ENCODE assay signal across 9 cellular contexts in the genomic region with DNA sequence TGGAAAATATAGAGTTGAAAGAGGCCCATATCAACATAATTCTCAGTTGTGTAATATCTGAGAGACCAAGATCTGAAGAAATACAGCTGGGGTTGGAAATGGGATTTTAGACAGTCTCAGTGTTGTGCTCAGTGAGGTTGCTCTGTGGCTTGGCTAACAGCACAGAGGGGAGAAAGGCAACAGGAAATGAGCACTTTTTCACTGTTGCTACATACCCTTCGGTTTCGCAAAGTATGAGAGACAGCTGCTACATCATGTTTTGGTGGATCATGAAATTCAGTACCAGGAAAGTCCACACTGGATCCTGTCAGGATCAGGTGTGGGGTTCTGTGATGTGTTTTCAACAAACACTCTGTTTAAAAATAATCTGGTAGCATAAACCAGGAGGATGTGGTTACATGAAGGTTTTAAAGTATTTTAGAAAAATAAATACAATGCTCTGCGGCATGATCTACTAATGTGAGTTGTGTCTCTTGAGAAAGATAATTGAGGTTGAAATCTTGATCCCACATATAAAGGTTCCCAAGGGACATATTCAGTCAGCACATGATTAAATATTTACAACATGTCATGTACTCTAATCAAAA. TPM values are rescaled to one million over a fixed set of nuclear protein-coding genes. Genes with fewer than 3 reads are reported as not detected.
A peak's percentile ranks its signal among the peaks of the same experiment; 100 is the strongest.
DNase-seq lines count a peak whose midpoint lies in the region; ATAC-seq, FAIRE-seq and TF ChIP-seq lines count a peak whose summit lies in the region.
"Had no signal": no experiment of that assay in that cellular context is flagged by ENCODE, and none has a peak within 500 bp of the region (broad histone marks: within the 10 kb centered on the region; RNA-seq: fewer than 3 reads in every experiment).

No MANE protein-coding gene starts in this region.

- ATAC-seq in HG03039 (IDR thresholded peaks at IDR 0.05; ENCODE audit: unreplicated experiment): peak; percentile 89
- ATAC-seq in HepG2: peak; percentile 62; the same call in 2 of the 3 replicates

- no peak overlapping the region for H3K4me2 ChIP-seq in HepG2 (ENCODE audit: low read depth, low read length)

- H3K4me1 ChIP-seq in HepG2 (ENCODE audit: insufficient read depth, low read length): no peaks in the 10 kb centered on the region

- DNase-seq in stimulated activated CD4-positive, alpha-beta T cell treated with anti-CD3 and anti-CD28 coated beads, Interleukin-4, amount 100 ng/mL, for 24 hours: peak; percentile 14
- no peak for DNase-seq in stimulated activated CD4-positive, alpha-beta T cell treated with anti-CD3 and anti-CD28 coated beads, Interleukin-4, amount 100 ng/mL, for 4 hours
- peak; percentile 88 for DNase-seq in SKM-1 (lab: John Stamatoyannopoulos, UW; ENCODE audit: unreplicated experiment)
- no peak for DNase-seq in HepG2 (ENCODE audit: low spot score)
- DNase-seq in DMS153 treated with DMSO at 0.1 percent for 48 hours (lab: John Stamatoyannopoulos, UW; ENCODE audit: unreplicated experiment): no peak
- no peak for DNase-seq in occipital lobe (lab: John Stamatoyannopoulos, UW)
- no peak for DNase-seq in hippocampal formation (lab: John Stamatoyannopoulos, UW)

- TF ChIP-seq CTCF in HepG2 (CRISPR knock-in tag; IDR thresholded peaks at IDR 0.05): no peak

- H3K9ac ChIP-seq in HepG2 (ENCODE audit: insufficient read depth, low read depth, low read length): no peak overlapping the region

- H3K36me3 ChIP-seq in HepG2 (replicated peaks in 1 of 2; ENCODE audit: control insufficient read depth in 1 of 2, insufficient read depth in 2 of 2, low read length in 2 of 2): no peaks in the 10 kb centered on the region
- H3K36me3 ChIP-seq: adrenal gland had no signal

- no peaks in the 10 kb centered on the region; a peak in 1 of 5 replicates for H3K27me3 ChIP-seq in HepG2 (ENCODE audit: control insufficient read depth in 1 of 2, insufficient read depth in 2 of 2, low read length in 2 of 2)
- H3K27me3 ChIP-seq: adrenal gland had no signal

- no peak overlapping the region for H2AFZ ChIP-seq in HepG2 (ENCODE audit: low read length)

- no peaks in the 10 kb centered on the region for H4K20me1 ChIP-seq in HepG2 (ENCODE audit: insufficient read depth, low read length)

- no peak for TF ChIP-seq RAD21 in HepG2 (CRISPR knock-in tag; IDR thresholded peaks at IDR 0.05)

- POLR2A ChIA-PET in HepG2 (lab: Yijun Ruan, JAX): interaction anchor here (0.9 kb wide), 1 partner anchor 12 kb away, joined by 4 read pairs; no protein-coding TSS in a partner anchor

- H3K4me3 ChIP-seq in HepG2 (replicated peaks in 1 of 3; ENCODE audit: insufficient read depth in 1 of 3, low read depth in 2 of 3, low read length in 3 of 3): no peak overlapping the region
- H3K4me3 ChIP-seq: adrenal gland had no signal

- no peaks in the 10 kb centered on the region for H3K79me2 ChIP-seq in HepG2 (ENCODE audit: insufficient read depth, low read length)

- CTCF ChIA-PET in HepG2 (lab: Yijun Ruan, JAX; ENCODE audit: low intra/inter-chr PET ratio, low total read pairs): no interaction called here

- in situ Hi-C loops in HepG2 (cut with HindIII; ENCODE audit: extremely low pct_ligation_motif_present, low pct_unique_long_range_greater_than_20kb): no loop called here

- 46% methylated on average over 3 of the region's 3 CpGs for WGBS in HepG2 (ENCODE audit: low lambda C conversion rate)

- FAIRE-seq in HepG2 (lab: Jason Lieb, UNC): no peak

- intact Hi-C loops in HepG2 (cut with micrococcal nuclease; ENCODE audit: unreplicated experiment): no loop called here

- H3K9me3 ChIP-seq in HepG2 (ENCODE audit: low read length): no peaks in the 10 kb centered on the region
- H3K9me3 ChIP-seq: adrenal gland had no signal

- no peak for TF ChIP-seq EP300 in HepG2 (IDR thresholded peaks at IDR 0.05; ENCODE audit: low read depth in 2 of 2, low read length in 2 of 2)
- no peak for TF ChIP-seq EP300 in HepG2 (CRISPR knock-in tag; IDR thresholded peaks at IDR 0.05; ENCODE audit: borderline replicate concordance)

- no peak for TF ChIP-seq POLR2A in HepG2 (IDR thresholded peaks at IDR 0.05; ENCODE audit: insufficient read depth in 1 of 2, low read depth in 2 of 2, low read length in 2 of 2)

- BruUV-seq in HepG2 (replicated peaks; lab: Mats Ljungman, UMichigan): no TSS peak

- H3K27ac ChIP-seq in HepG2 (ENCODE audit: extremely low read length, insufficient read depth, low read length): no peak overlapping the region

TF ChIP-seq in HepG2, 621 proteins besides CTCF, POLR2A, EP300 and RAD21:
- TF ChIP-seq CEBPB (IDR thresholded peaks at IDR 0.05; ENCODE audit: borderline replicate concordance, low read depth, low read length) (peak; percentile 67), PAWR (CRISPR knock-in tag; IDR thresholded peaks at IDR 0.05; ENCODE audit: borderline replicate concordance) (no peak), TBP (CRISPR knock-in tag; IDR thresholded peaks at IDR 0.05) (no peak)

RNA-seq across cellular contexts. Expression of a gene that starts 6.9 kb away (rescaled TPM):
- total RNA-seq in HepG2 (2016; rRNA removed; fragmentation: Illumina TruSeq; extraction: Trizol) (not detected in 2 replicates), occipital lobe (5.3 TPM)
- total RNA-seq in HepG2 (2016; cell fraction: cytosol; rRNA removed; fragmentation: Illumina TruSeq; extraction: Trizol; ENCODE audit: low read depth): not detected in 2 replicates
- total RNA-seq in HepG2 (2016; cell fraction: insoluble cytoplasmic fraction; rRNA removed; fragmentation: Illumina TruSeq; extraction: Trizol): not detected in 2 replicates
- not detected in 2 replicates for total RNA-seq in HepG2 (2016; cell fraction: membrane; rRNA removed; fragmentation: Illumina TruSeq; extraction: Trizol)
- total RNA-seq in HepG2 (2016; cell fraction: nucleus; rRNA removed; fragmentation: Illumina TruSeq; extraction: Trizol): not detected in 2 replicates
- not detected in 2 replicates for polyA plus RNA-seq in HepG2 (2011; rRNA removed)
- polyA plus RNA-seq in HepG2 (2011; cell fraction: cytosol; rRNA removed): not detected in 2 replicates
- polyA plus RNA-seq in HepG2 (2011; cell fraction: nucleus; rRNA removed): not detected in 2 replicates
- polyA plus RNA-seq in HepG2 (2012): not detected in 2 replicates
- polyA plus RNA-seq in HepG2 (2016; cell fraction: cytosol; fragmentation: Illumina TruSeq; extraction: Trizol; ENCODE audit: low read depth): not detected in 2 replicates
- polyA plus RNA-seq in HepG2 (2016; cell fraction: insoluble cytoplasmic fraction; fragmentation: Illumina TruSeq; extraction: Trizol; ENCODE audit: low read depth): not detected in 2 replicates
- not detected in 2 replicates for polyA plus RNA-seq in HepG2 (2016; cell fraction: membrane; fragmentation: Illumina TruSeq; extraction: Trizol; ENCODE audit: low read depth)
- polyA plus RNA-seq in HepG2 (2016; cell fraction: nucleus; fragmentation: Illumina TruSeq; extraction: Trizol; ENCODE audit: insufficient read depth, low read depth): not detected in 2 replicates
- not detected in 2 replicates for polyA minus RNA-seq in HepG2 (2011; rRNA and poly(A)+ RNA removed; ENCODE audit: low replicate concordance)
- polyA minus RNA-seq in HepG2 (2011; cell fraction: cytosol; rRNA and poly(A)+ RNA removed): not detected in 2 replicates
- polyA minus RNA-seq in HepG2 (2011; cell fraction: nucleus; rRNA and poly(A)+ RNA removed): not detected in 2 replicates

Comparison
In these comparisons a context has a peak if more than half of its experiments do, and no peak if none do; other contexts are left out.
1. DNase-seq: peak in stimulated activated CD4-positive, alpha-beta T cell treated with anti-CD3 and anti-CD28 coated beads, Interleukin-4, amount 100 ng/mL, for 24 hours (single experiment) and SKM-1 (single experiment); none in stimulated activated CD4-positive, alpha-beta T cell treated with anti-CD3 and anti-CD28 coated beads, Interleukin-4, amount 100 ng/mL, for 4 hours (0 of 2), HepG2 (single experiment), DMS153 treated with DMSO at 0.1 percent for 48 hours (single experiment), occipital lobe (single experiment) and hippocampal formation (0 of 2).